ENCODE assay signal across 20 cellular contexts in genomic region chrX:124215786-124216185, GRCh38.
DNase-seq lines count a peak whose midpoint lies in the region; ATAC-seq lines count a peak whose summit lies in the region.
"Had no signal": no experiment of that assay in that cellular context is flagged by ENCODE, and none has a peak within 500 bp of the region (broad histone marks: within the 10 kb centered on the region; RNA-seq: fewer than 3 reads in every experiment).

No MANE protein-coding gene starts in this region.

- no peaks in the 10 kb centered on the region for H3K36me3 ChIP-seq in KOPT-K1 (ENCODE audit: insufficient read depth, low read length)
- H3K36me3 ChIP-seq: SJSA1 had no signal

- intact Hi-C loops in activated T-helper 2 cell treated with anti-CD3 and anti-CD28 coated beads, Interferon-gamma antibody, Interleukin-2, Interleukin-4, amounts not matched to agents 10 μg/mL and 5 μg/mL and 100 μg/mL, durations not matched to agents 14 hours and 24 hours and 36 hours (cut with micrococcal nuclease) = loop anchor here (1.0 to 10.0 kb wide), 6 partner anchors 67 to 1079 kb away; no protein-coding TSS in a partner anchor

- CTCF ChIA-PET in activated naive CD4-positive, alpha-beta T cell treated with anti-CD3 and anti-CD28 coated beads, Interleukin-2, amount 10 ng/mL, durations not matched to agents 7 days and 5 days (lab: Charles Lee) = no interaction called here

- H3K9me3 Mint-ChIP-seq in activated naive CD4-positive, alpha-beta T cell treated with anti-CD3 and anti-CD28 coated beads, Interleukin-2, amount 10 ng/mL, durations not matched to agents 7 days and 5 days = peaks cover 2% of the 10 kb centered on the region
- H3K9me3 Mint-ChIP-seq in activated T-helper 2 cell treated with anti-CD3 and anti-CD28 coated beads, Interferon-gamma antibody, Interleukin-2, Interleukin-4, amounts not matched to agents 10 μg/mL and 5 μg/mL and 100 μg/mL, durations not matched to agents 14 hours and 24 hours and 36 hours = no peaks in the 10 kb centered on the region
- H3K9me3 Mint-ChIP-seq in stimulated activated naive CD8-positive, alpha-beta T cell treated with anti-CD3 and anti-CD28 coated beads, Interleukin-15, amount 100 ng/mL, for 72 hours = peaks cover 0 to 5% of the 10 kb centered on the region in 2 donors
- H3K9me3 Mint-ChIP-seq: activated B cell treated with CpG ODN at 0.5 μM for 24 hours, brain, endodermal cell had no signal

- no peak for ATAC-seq in stimulated activated naive CD8-positive, alpha-beta T cell treated with anti-CD3 and anti-CD28 coated beads, Interleukin-15, amount 100 ng/mL, for 72 hours
- ATAC-seq in HG02798 (IDR thresholded peaks at IDR 0.05; ENCODE audit: poor library complexity, unreplicated experiment) = no peak
- no peak for ATAC-seq in GM18511 (IDR thresholded peaks at IDR 0.05; ENCODE audit: unreplicated experiment)

- peaks cover 3% of the 10 kb centered on the region for H3K36me3 Mint-ChIP-seq in activated naive CD4-positive, alpha-beta T cell treated with anti-CD3 and anti-CD28 coated beads, Interleukin-2, amount 10 ng/mL, durations not matched to agents 7 days and 5 days
- peaks cover 10% of the 10 kb centered on the region for H3K36me3 Mint-ChIP-seq in activated T-helper 2 cell treated with anti-CD3 and anti-CD28 coated beads, Interferon-gamma antibody, Interleukin-2, Interleukin-4, amounts not matched to agents 10 μg/mL and 5 μg/mL and 100 μg/mL, durations not matched to agents 14 hours and 24 hours and 36 hours (ENCODE audit: low read depth)
- H3K36me3 Mint-ChIP-seq: brain had no signal

- peak overlapping the region; percentile 96 for H3K27ac ChIP-seq in KOPT-K1 (ENCODE audit: low read depth, low read length, poor library complexity, severe bottlenecking)
- H3K27ac ChIP-seq: SJSA1 had no signal

- no peak for DNase-seq in activated naive CD4-positive, alpha-beta T cell treated with anti-CD3 and anti-CD28 coated beads, Interleukin-2, amount 10 ng/mL, durations not matched to agents 7 days and 5 days
- DNase-seq in activated naive CD4-positive, alpha-beta T cell treated with anti-CD3 and anti-CD28 coated beads, Interleukin-2, amount 50 U/mL, for 16 hours = no peak
- DNase-seq in activated T-helper 2 cell treated with anti-CD3 and anti-CD28 coated beads, Interferon-gamma antibody, Interleukin-2, Interleukin-4, amounts not matched to agents 10 μg/mL and 5 μg/mL and 100 μg/mL, durations not matched to agents 14 hours and 24 hours and 36 hours (ENCODE audit: low spot score) = no peak
- peak in 1 of 2 donors; percentile 18 for DNase-seq in stimulated activated naive CD8-positive, alpha-beta T cell treated with anti-CD3 and anti-CD28 coated beads, Interleukin-15, amount 100 ng/mL, for 72 hours
- DNase-seq in NCI-H2081 (lab: John Stamatoyannopoulos, UW) = no peak
- DNase-seq: activated B cell treated with CpG ODN at 0.5 μM for 24 hours; DMS79; endodermal cell; H7; Karpas-422; NCI-H1092 treated with DMSO at 0.1 percent for 48 hours; NCI-H446 treated with DMSO at 0.1 percent for 48 hours; stimulated activated CD4-positive, alpha-beta T cell treated with anti-CD3 and anti-CD28 coated beads, Interleukin-12 subunit alpha, Interleukin-12 subunit beta, amount 100 ng/mL, for 4 hours; stimulated activated CD8-positive, alpha-beta memory T cell treated with anti-CD3 and anti-CD28 coated beads, Interleukin-4, amount 100 ng/mL, for 48 hours; T-helper 9 cell had no signal

- H3K27me3 Mint-ChIP-seq in activated naive CD4-positive, alpha-beta T cell treated with anti-CD3 and anti-CD28 coated beads, Interleukin-2, amount 10 ng/mL, durations not matched to agents 7 days and 5 days = no peaks in the 10 kb centered on the region
- H3K27me3 Mint-ChIP-seq in activated T-helper 2 cell treated with anti-CD3 and anti-CD28 coated beads, Interferon-gamma antibody, Interleukin-2, Interleukin-4, amounts not matched to agents 10 μg/mL and 5 μg/mL and 100 μg/mL, durations not matched to agents 14 hours and 24 hours and 36 hours (ENCODE audit: low read depth) = no peaks in the 10 kb centered on the region
- H3K27me3 Mint-ChIP-seq in stimulated activated naive CD8-positive, alpha-beta T cell treated with anti-CD3 and anti-CD28 coated beads, Interleukin-15, amount 100 ng/mL, for 72 hours = no peaks in the 10 kb centered on the region
- H3K27me3 Mint-ChIP-seq: activated B cell treated with CpG ODN at 0.5 μM for 24 hours had no signal

- H3K4me3 Mint-ChIP-seq in activated naive CD4-positive, alpha-beta T cell treated with anti-CD3 and anti-CD28 coated beads, Interleukin-2, amount 10 ng/mL, durations not matched to agents 7 days and 5 days = no peak overlapping the region
- no peak overlapping the region for H3K4me3 Mint-ChIP-seq in activated T-helper 2 cell treated with anti-CD3 and anti-CD28 coated beads, Interferon-gamma antibody, Interleukin-2, Interleukin-4, amounts not matched to agents 10 μg/mL and 5 μg/mL and 100 μg/mL, durations not matched to agents 14 hours and 24 hours and 36 hours (ENCODE audit: low read depth)
- H3K4me3 Mint-ChIP-seq in stimulated activated naive CD8-positive, alpha-beta T cell treated with anti-CD3 and anti-CD28 coated beads, Interleukin-15, amount 100 ng/mL, for 72 hours = peak overlapping the region; percentile 76 to 88
- H3K4me3 Mint-ChIP-seq: activated B cell treated with CpG ODN at 0.5 μM for 24 hours, brain, endodermal cell had no signal

- H3K4me1 Mint-ChIP-seq in activated naive CD4-positive, alpha-beta T cell treated with anti-CD3 and anti-CD28 coated beads, Interleukin-2, amount 10 ng/mL, durations not matched to agents 7 days and 5 days = peaks cover 80% of the 10 kb centered on the region
- peaks cover 75% of the 10 kb centered on the region for H3K4me1 Mint-ChIP-seq in activated T-helper 2 cell treated with anti-CD3 and anti-CD28 coated beads, Interferon-gamma antibody, Interleukin-2, Interleukin-4, amounts not matched to agents 10 μg/mL and 5 μg/mL and 100 μg/mL, durations not matched to agents 14 hours and 24 hours and 36 hours (ENCODE audit: low read depth)
- peaks cover 78% of the 10 kb centered on the region for H3K4me1 Mint-ChIP-seq in stimulated activated naive CD8-positive, alpha-beta T cell treated with anti-CD3 and anti-CD28 coated beads, Interleukin-15, amount 100 ng/mL, for 72 hours

- H3K27ac Mint-ChIP-seq in activated naive CD4-positive, alpha-beta T cell treated with anti-CD3 and anti-CD28 coated beads, Interleukin-2, amount 10 ng/mL, durations not matched to agents 7 days and 5 days = peak overlapping the region; percentile 97
- peak overlapping the region; percentile 96 for H3K27ac Mint-ChIP-seq in activated T-helper 2 cell treated with anti-CD3 and anti-CD28 coated beads, Interferon-gamma antibody, Interleukin-2, Interleukin-4, amounts not matched to agents 10 μg/mL and 5 μg/mL and 100 μg/mL, durations not matched to agents 14 hours and 24 hours and 36 hours
- peak overlapping the region in 1 of 2 donors; percentile 36 for H3K27ac Mint-ChIP-seq in stimulated activated naive CD8-positive, alpha-beta T cell treated with anti-CD3 and anti-CD28 coated beads, Interleukin-15, amount 100 ng/mL, for 72 hours
- H3K27ac Mint-ChIP-seq: activated B cell treated with CpG ODN at 0.5 μM for 24 hours had no signal

- no peaks in the 10 kb centered on the region for H3K9me3 ChIP-seq in KOPT-K1 (ENCODE audit: insufficient read depth, low read length, poor library complexity, severe bottlenecking)
- H3K9me3 ChIP-seq: SJSA1 had no signal

Comparison
In these comparisons a context has a peak if more than half of its experiments do, and no peak if none do; other contexts are left out.
1. H3K4me3 Mint-ChIP-seq: peak in stimulated activated naive CD8-positive, alpha-beta T cell treated with anti-CD3 and anti-CD28 coated beads, Interleukin-15, amount 100 ng/mL, for 72 hours (2 of 2); none in activated naive CD4-positive, alpha-beta T cell treated with anti-CD3 and anti-CD28 coated beads, Interleukin-2, amount 10 ng/mL, durations not matched to agents 7 days and 5 days (single experiment) and activated T-helper 2 cell treated with anti-CD3 and anti-CD28 coated beads, Interferon-gamma antibody, Interleukin-2, Interleukin-4, amounts not matched to agents 10 μg/mL and 5 μg/mL and 100 μg/mL, durations not matched to agents 14 hours and 24 hours and 36 hours (single experiment).